Comparison of ENCODE assay signal across 8 cellular contexts in the genomic region with DNA sequence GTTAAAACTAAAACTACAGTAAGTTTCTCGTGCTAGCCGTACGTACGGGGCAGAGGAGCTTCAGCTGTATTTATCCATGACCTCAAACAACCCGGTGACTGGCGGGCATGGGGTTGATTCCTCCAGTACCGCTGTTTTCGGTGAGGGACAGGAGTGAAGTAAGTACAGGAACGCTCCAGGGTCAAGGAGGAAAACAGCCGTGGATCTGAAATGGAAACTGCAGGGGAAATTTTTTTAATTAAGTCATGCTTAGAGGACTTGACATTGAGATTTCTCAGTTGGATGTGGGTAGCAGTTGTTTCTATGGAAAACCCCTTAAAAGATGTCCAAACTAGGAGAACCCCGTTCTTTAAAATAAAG. TPM values are rescaled to one million over a fixed set of nuclear protein-coding genes. Genes with fewer than 3 reads are reported as not detected.
DNase-seq lines count a peak whose midpoint lies in the region; ATAC-seq lines count a peak whose summit lies in the region.

No MANE protein-coding gene starts in this region.

- H3K9me3 ChIP-seq in MG63 (no peaks in the 10 kb centered on the region), mesodermal cell (ENCODE audit: control insufficient read depth, low read length) (no peaks in the 10 kb centered on the region), aorta (ENCODE audit: control insufficient read depth, low read length) (no peaks in the 10 kb centered on the region)

- ATAC-seq in central memory CD8-positive, alpha-beta T cell (replicated peaks; ENCODE audit: extremely low read depth, poor library complexity, severe bottlenecking), result no peak
- no peak for ATAC-seq in aorta (ENCODE audit: low FRiP score)

- H3K4me1 ChIP-seq in mesodermal cell (ENCODE audit: control insufficient read depth, insufficient read depth, low read length, poor library complexity, severe bottlenecking) (peaks cover 18% of the 10 kb centered on the region), aorta (ENCODE audit: control insufficient read depth in 1 of 2, insufficient read depth in 2 of 2, low read length in 2 of 2) (peaks cover 0 to 4% of the 10 kb centered on the region in 2 donors)

- peak overlapping the region; percentile 3 for H3K27ac Mint-ChIP-seq in central memory CD8-positive, alpha-beta T cell (ENCODE audit: low read depth)

- H3K4me3 Mint-ChIP-seq in central memory CD8-positive, alpha-beta T cell, result peak overlapping the region; percentile 93

- peaks cover 12% of the 10 kb centered on the region for H3K36me3 ChIP-seq in MG63
- H3K36me3 ChIP-seq in mesodermal cell (ENCODE audit: control insufficient read depth, insufficient read depth, low read length), result peaks cover 16% of the 10 kb centered on the region
- no peaks in the 10 kb centered on the region for H3K36me3 ChIP-seq in aorta (ENCODE audit: control insufficient read depth in 1 of 2, insufficient read depth in 2 of 2, low read length in 1 of 2)

- H3K9me3 Mint-ChIP-seq in central memory CD8-positive, alpha-beta T cell, result no peaks in the 10 kb centered on the region

- H3K27me3 Mint-ChIP-seq in central memory CD8-positive, alpha-beta T cell, result no peaks in the 10 kb centered on the region

- DNase-seq in ELF-1 (ENCODE audit: low read depth, low spot score) (peak; percentile 37), MG63 (peak; percentile 2), aorta (peak in 1 of 2 donors; percentile 48), SHP77 treated with DMSO at 0.1 percent for 48 hours (lab: John Stamatoyannopoulos, UW) (no peak), GM19240 (ENCODE audit: insufficient read length, low spot score) (no peak), hippocampal formation (lab: John Stamatoyannopoulos, UW) (no peak)
- no peak for DNase-seq in central memory CD8-positive, alpha-beta T cell (ENCODE audit: low spot score in 2 of 2)

- H3K27me3 ChIP-seq in MG63, result no peaks in the 10 kb centered on the region
- no peaks in the 10 kb centered on the region for H3K27me3 ChIP-seq in aorta (ENCODE audit: control insufficient read depth in 1 of 2, insufficient read depth in 2 of 2, low read length in 1 of 2)

- H3K27ac ChIP-seq in mesodermal cell (ENCODE audit: low read depth, low read length, severe bottlenecking) (no peak overlapping the region), aorta (ENCODE audit: low read depth in 1 of 2, low read length in 2 of 2) (no peak overlapping the region)

- H3K4me3 ChIP-seq in MG63 (peak overlapping the region; percentile 79), mesodermal cell (ENCODE audit: extremely low read depth, insufficient read depth, low read length, poor library complexity, severe bottlenecking) (peak overlapping the region; percentile 93), aorta (ENCODE audit: low read length in 2 of 2) (peak overlapping the region; percentile 98 to 100)

- H3K4me1 Mint-ChIP-seq in central memory CD8-positive, alpha-beta T cell, result peaks cover 54% of the 10 kb centered on the region

- 3 to 7% methylated on average over 4 to 10 of the region's 11 CpGs for WGBS in mesodermal cell (ENCODE audit: insufficient coverage in 2 of 2), 2 experiments
- WGBS in aorta, 2 donors, result 3 to 4% methylated on average over 11 of the region's 11 CpGs

- intact Hi-C loops in aorta (cut with DNase I), result no loop called here

- peaks cover 19% of the 10 kb centered on the region for H3K36me3 Mint-ChIP-seq in central memory CD8-positive, alpha-beta T cell (ENCODE audit: insufficient read depth)

RNA-seq across cellular contexts. Expression of a gene that starts 1.2 kb away (rescaled TPM):
- total RNA-seq in MG63 (2014; rRNA removed; shearing (Covaris generic); ENCODE audit: low replicate concordance), result 79.5 and 111 TPM in 2 replicates
- 37.0 TPM for polyA plus RNA-seq in mesodermal cell (2013, experiment 1 of 2)
- 38.3 TPM for polyA plus RNA-seq in mesodermal cell (2013, experiment 2 of 2)
- total RNA-seq in aorta, result 10 to 100 TPM; 45.5 to 47.7 TPM
- polyA plus RNA-seq in aorta, result 10 to 100 TPM; 27.7 to 37.7 TPM

Comparison
In these comparisons a context has a peak if more than half of its experiments do, and no peak if none do; other contexts are left out.
1. DNase-seq: peak in ELF-1 (single experiment) and MG63 (single experiment); none in central memory CD8-positive, alpha-beta T cell (0 of 2), SHP77 treated with DMSO at 0.1 percent for 48 hours (single experiment), GM19240 (single experiment) and hippocampal formation (0 of 2).
2. Peak in every context shown above with its lines, with median percentiles within 50 percentile points of each other: H3K4me3 ChIP-seq.